1 cellular context compared by ENCODE assay signal in the genomic region with DNA sequence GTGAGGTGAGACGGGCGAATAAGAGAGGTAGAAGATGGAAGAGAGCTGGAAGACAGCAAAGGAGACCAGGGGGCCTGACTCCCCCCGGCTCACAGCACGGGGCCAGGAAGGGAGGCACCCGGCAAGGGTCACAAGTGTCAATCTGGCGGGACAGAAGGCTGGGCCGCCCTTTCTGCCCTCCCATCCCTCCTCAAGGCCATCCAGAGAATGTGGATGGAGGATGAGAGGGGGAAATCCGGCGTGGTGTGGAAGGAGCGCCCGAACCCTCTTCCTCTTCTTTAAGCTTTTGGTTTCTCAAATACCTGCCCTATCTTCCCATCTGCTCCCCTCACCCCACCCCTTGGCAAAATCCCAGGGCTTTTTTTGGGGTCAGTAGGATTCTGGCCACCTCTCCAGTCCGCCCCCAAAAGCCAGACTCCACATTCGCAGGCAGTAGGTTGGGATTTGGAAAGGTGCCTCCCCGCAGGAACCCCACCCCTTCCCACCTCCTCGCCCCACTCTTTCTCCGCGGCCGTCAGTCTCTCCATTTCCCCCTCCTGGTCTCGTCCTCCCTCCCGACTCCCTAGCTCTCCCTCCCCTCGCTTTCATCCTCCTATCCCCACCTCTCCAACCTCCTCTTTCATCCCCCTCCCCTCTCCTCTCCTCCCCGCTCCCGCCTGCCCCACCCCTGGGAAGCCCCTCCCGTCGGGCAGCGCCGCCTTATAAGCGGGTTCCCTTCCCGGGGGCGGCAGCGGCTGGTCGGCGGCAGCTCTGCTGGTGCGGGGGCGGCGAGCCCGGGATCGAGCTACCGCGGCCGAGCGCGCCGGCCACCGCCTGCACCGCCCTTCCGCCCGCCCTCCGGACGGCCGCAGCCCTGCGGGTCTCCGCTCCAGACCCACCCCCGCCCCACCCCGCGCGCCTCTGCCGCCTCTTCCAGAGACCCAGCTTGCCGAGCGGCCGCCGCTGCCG.
TF ChIP-seq lines count a peak whose summit lies in the region.

A gene with protein sequence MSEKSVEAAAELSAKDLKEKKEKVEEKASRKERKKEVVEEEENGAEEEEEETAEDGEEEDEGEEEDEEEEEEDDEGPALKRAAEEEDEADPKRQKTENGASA (plus strand): TSS at position 730 of the 948 bp plus-strand sequence. CDS start 343 bp downstream, outside the sequence.

TF ChIP-seq in HEK293, 187 proteins besides CTCF, POLR2A, EP300 and RAD21 (continued from another document and continues in another):
- TF ChIP-seq, protein P1, sequence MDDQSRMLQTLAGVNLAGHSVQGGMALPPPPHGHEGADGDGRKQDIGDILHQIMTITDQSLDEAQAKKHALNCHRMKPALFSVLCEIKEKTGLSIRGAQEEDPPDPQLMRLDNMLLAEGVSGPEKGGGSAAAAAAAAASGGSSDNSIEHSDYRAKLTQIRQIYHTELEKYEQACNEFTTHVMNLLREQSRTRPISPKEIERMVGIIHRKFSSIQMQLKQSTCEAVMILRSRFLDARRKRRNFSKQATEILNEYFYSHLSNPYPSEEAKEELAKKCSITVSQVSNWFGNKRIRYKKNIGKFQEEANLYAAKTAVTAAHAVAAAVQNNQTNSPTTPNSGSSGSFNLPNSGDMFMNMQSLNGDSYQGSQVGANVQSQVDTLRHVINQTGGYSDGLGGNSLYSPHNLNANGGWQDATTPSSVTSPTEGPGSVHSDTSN (CRISPR knock-in tag; IDR thresholded peaks at IDR 0.05): peak; percentile 77; the same call in 1 of the 2 replicates
- TF ChIP-seq KLF1 (tag by site-specific recombination; IDR thresholded peaks at IDR 0.05) (peak; percentile 96), ZNF214 (tag by site-specific recombination; IDR thresholded peaks at IDR 0.05; ENCODE audit: borderline replicate concordance) (no peak), ZNF549 (tag by site-specific recombination; IDR thresholded peaks at IDR 0.05) (no peak), ZFP3 (tag by site-specific recombination; IDR thresholded peaks at IDR 0.05; ENCODE audit: low read depth) (no peak), ZNF16 (tag by site-specific recombination; IDR thresholded peaks at IDR 0.05; ENCODE audit: low read depth) (no peak), ZNF658 (tag by site-specific recombination; IDR thresholded peaks at IDR 0.05) (no peak; the same call in 1 of the 2 replicates), ZFP37 (tag by site-specific recombination; IDR thresholded peaks at IDR 0.05) (no peak; the same call in 1 of the 2 replicates), ZFHX2 (tag by site-specific recombination; conservative IDR thresholded peaks at IDR 0.05) (peak; percentile 96), GLIS1 (tag by site-specific recombination; IDR thresholded peaks at IDR 0.05) (peak; percentile 80), ZNF10 (tag by site-specific recombination; IDR thresholded peaks at IDR 0.05) (no peak; the same call in 1 of the 2 replicates), ZNF596 (tag by site-specific recombination; IDR thresholded peaks at IDR 0.05) (peak; percentile 61; the same call in 1 of the 2 replicates), ZNF169 (tag by site-specific recombination; IDR thresholded peaks at IDR 0.05) (no peak), KLF9 (tag by site-specific recombination; IDR thresholded peaks at IDR 0.05; ENCODE audit: low read depth) (peak; percentile 74), ZSCAN23 (tag by site-specific recombination; IDR thresholded peaks at IDR 0.05) (no peak), ZNF548 (tag by site-specific recombination; IDR thresholded peaks at IDR 0.05) (no peak), ZNF560 (tag by site-specific recombination; IDR thresholded peaks at IDR 0.05; ENCODE audit: borderline replicate concordance) (no peak), ZNF791 (tag by site-specific recombination; IDR thresholded peaks at IDR 0.05) (no peak), SALL2 (tag by site-specific recombination; IDR thresholded peaks at IDR 0.05; ENCODE audit: borderline replicate concordance) (no peak), ZNF416 (tag by site-specific recombination; IDR thresholded peaks at IDR 0.05) (no peak), ZNF501 (tag by site-specific recombination; IDR thresholded peaks at IDR 0.05) (peak; percentile 84), ZBTB1 (tag by site-specific recombination; IDR thresholded peaks at IDR 0.05) (peak; percentile 26; the same call in 1 of the 2 replicates), IKZF3 (tag by site-specific recombination; IDR thresholded peaks at IDR 0.05) (peak; percentile 88), GLI2 (tag by site-specific recombination; IDR thresholded peaks at IDR 0.05; ENCODE audit: borderline replicate concordance, low read depth) (no peak), ZBTB20 (tag by site-specific recombination; IDR thresholded peaks at IDR 0.05) (peak; percentile 98), KLF8 (tag by site-specific recombination; IDR thresholded peaks at IDR 0.05) (peak; percentile 99), ZNF555 (tag by site-specific recombination; conservative IDR thresholded peaks at IDR 0.05) (no peak), MEIS1 (CRISPR knock-in tag; IDR thresholded peaks at IDR 0.05; ENCODE audit: borderline replicate concordance) (no peak), ZNF341 (tag by site-specific recombination; IDR thresholded peaks at IDR 0.05; ENCODE audit: low read depth) (peak; percentile 86), ZBTB17 (tag by site-specific recombination; IDR thresholded peaks at IDR 0.05) (peak; percentile 47)
- TF ChIP-seq, protein P2, sequence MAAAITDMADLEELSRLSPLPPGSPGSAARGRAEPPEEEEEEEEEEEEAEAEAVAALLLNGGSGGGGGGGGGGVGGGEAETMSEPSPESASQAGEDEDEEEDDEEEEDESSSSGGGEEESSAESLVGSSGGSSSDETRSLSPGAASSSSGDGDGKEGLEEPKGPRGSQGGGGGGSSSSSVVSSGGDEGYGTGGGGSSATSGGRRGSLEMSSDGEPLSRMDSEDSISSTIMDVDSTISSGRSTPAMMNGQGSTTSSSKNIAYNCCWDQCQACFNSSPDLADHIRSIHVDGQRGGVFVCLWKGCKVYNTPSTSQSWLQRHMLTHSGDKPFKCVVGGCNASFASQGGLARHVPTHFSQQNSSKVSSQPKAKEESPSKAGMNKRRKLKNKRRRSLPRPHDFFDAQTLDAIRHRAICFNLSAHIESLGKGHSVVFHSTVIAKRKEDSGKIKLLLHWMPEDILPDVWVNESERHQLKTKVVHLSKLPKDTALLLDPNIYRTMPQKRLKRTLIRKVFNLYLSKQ (tag by site-specific recombination; IDR thresholded peaks at IDR 0.05; ENCODE audit: borderline replicate concordance): no peak
- TF ChIP-seq, protein P3, sequence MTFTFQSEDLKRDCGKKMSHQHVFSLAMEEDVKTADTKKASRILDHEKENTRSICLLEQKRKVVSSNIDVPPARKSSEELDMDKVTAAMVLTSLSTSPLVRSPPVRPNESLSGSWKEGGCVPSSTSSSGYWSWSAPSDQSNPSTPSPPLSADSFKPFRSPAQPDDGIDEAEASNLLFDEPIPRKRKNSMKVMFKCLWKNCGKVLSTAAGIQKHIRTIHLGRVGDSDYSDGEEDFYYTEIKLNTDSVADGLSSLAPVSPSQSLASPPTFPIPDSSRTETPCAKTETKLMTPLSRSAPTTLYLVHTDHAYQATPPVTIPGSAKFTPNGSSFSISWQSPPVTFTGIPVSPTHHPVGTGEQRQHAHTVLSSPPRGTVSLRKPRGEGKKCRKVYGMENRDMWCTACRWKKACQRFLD (tag by site-specific recombination; IDR thresholded peaks at IDR 0.05): no peak
- TF ChIP-seq, protein P4, sequence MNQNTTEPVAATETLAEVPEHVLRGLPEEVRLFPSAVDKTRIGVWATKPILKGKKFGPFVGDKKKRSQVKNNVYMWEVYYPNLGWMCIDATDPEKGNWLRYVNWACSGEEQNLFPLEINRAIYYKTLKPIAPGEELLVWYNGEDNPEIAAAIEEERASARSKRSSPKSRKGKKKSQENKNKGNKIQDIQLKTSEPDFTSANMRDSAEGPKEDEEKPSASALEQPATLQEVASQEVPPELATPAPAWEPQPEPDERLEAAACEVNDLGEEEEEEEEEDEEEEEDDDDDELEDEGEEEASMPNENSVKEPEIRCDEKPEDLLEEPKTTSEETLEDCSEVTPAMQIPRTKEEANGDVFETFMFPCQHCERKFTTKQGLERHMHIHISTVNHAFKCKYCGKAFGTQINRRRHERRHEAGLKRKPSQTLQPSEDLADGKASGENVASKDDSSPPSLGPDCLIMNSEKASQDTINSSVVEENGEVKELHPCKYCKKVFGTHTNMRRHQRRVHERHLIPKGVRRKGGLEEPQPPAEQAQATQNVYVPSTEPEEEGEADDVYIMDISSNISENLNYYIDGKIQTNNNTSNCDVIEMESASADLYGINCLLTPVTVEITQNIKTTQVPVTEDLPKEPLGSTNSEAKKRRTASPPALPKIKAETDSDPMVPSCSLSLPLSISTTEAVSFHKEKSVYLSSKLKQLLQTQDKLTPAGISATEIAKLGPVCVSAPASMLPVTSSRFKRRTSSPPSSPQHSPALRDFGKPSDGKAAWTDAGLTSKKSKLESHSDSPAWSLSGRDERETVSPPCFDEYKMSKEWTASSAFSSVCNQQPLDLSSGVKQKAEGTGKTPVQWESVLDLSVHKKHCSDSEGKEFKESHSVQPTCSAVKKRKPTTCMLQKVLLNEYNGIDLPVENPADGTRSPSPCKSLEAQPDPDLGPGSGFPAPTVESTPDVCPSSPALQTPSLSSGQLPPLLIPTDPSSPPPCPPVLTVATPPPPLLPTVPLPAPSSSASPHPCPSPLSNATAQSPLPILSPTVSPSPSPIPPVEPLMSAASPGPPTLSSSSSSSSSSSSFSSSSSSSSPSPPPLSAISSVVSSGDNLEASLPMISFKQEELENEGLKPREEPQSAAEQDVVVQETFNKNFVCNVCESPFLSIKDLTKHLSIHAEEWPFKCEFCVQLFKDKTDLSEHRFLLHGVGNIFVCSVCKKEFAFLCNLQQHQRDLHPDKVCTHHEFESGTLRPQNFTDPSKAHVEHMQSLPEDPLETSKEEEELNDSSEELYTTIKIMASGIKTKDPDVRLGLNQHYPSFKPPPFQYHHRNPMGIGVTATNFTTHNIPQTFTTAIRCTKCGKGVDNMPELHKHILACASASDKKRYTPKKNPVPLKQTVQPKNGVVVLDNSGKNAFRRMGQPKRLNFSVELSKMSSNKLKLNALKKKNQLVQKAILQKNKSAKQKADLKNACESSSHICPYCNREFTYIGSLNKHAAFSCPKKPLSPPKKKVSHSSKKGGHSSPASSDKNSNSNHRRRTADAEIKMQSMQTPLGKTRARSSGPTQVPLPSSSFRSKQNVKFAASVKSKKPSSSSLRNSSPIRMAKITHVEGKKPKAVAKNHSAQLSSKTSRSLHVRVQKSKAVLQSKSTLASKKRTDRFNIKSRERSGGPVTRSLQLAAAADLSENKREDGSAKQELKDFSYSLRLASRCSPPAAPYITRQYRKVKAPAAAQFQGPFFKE (tag by site-specific recombination; IDR thresholded peaks at IDR 0.05; ENCODE audit: borderline replicate concordance): no peak
- TF ChIP-seq, protein P5, sequence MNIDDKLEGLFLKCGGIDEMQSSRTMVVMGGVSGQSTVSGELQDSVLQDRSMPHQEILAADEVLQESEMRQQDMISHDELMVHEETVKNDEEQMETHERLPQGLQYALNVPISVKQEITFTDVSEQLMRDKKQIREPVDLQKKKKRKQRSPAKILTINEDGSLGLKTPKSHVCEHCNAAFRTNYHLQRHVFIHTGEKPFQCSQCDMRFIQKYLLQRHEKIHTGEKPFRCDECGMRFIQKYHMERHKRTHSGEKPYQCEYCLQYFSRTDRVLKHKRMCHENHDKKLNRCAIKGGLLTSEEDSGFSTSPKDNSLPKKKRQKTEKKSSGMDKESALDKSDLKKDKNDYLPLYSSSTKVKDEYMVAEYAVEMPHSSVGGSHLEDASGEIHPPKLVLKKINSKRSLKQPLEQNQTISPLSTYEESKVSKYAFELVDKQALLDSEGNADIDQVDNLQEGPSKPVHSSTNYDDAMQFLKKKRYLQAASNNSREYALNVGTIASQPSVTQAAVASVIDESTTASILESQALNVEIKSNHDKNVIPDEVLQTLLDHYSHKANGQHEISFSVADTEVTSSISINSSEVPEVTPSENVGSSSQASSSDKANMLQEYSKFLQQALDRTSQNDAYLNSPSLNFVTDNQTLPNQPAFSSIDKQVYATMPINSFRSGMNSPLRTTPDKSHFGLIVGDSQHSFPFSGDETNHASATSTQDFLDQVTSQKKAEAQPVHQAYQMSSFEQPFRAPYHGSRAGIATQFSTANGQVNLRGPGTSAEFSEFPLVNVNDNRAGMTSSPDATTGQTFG (tag by site-specific recombination; IDR thresholded peaks at IDR 0.05; ENCODE audit: borderline replicate concordance): no peak
- TF ChIP-seq, protein P6, sequence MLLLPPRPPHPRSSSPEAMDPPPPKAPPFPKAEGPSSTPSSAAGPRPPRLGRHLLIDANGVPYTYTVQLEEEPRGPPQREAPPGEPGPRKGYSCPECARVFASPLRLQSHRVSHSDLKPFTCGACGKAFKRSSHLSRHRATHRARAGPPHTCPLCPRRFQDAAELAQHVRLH (tag by site-specific recombination; IDR thresholded peaks at IDR 0.05): 0 out of 2 replicates have a peak, but pooled peaks have one; percentile 55
- TF ChIP-seq, protein P7, sequence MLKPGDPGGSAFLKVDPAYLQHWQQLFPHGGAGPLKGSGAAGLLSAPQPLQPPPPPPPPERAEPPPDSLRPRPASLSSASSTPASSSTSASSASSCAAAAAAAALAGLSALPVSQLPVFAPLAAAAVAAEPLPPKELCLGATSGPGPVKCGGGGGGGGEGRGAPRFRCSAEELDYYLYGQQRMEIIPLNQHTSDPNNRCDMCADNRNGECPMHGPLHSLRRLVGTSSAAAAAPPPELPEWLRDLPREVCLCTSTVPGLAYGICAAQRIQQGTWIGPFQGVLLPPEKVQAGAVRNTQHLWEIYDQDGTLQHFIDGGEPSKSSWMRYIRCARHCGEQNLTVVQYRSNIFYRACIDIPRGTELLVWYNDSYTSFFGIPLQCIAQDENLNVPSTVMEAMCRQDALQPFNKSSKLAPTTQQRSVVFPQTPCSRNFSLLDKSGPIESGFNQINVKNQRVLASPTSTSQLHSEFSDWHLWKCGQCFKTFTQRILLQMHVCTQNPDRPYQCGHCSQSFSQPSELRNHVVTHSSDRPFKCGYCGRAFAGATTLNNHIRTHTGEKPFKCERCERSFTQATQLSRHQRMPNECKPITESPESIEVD (tag by site-specific recombination; IDR thresholded peaks at IDR 0.05): no peak
- TF ChIP-seq, protein P8, sequence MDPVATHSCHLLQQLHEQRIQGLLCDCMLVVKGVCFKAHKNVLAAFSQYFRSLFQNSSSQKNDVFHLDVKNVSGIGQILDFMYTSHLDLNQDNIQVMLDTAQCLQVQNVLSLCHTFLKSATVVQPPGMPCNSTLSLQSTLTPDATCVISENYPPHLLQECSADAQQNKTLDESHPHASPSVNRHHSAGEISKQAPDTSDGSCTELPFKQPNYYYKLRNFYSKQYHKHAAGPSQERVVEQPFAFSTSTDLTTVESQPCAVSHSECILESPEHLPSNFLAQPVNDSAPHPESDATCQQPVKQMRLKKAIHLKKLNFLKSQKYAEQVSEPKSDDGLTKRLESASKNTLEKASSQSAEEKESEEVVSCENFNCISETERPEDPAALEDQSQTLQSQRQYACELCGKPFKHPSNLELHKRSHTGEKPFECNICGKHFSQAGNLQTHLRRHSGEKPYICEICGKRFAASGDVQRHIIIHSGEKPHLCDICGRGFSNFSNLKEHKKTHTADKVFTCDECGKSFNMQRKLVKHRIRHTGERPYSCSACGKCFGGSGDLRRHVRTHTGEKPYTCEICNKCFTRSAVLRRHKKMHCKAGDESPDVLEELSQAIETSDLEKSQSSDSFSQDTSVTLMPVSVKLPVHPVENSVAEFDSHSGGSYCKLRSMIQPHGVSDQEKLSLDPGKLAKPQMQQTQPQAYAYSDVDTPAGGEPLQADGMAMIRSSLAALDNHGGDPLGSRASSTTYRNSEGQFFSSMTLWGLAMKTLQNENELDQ (tag by site-specific recombination; IDR thresholded peaks at IDR 0.05; ENCODE audit: low read depth): no peak
